In genomic region chr22:26442086-26442756, GRCh38 we compare ENCODE assay signal across 17 cellular contexts.
"Had no signal": no experiment of that assay in that cellular context is flagged by ENCODE, and none has a peak within 500 bp of the region (broad histone marks: within the 10 kb centered on the region; RNA-seq: fewer than 3 reads in every experiment).

No MANE protein-coding gene starts in this region.

- ATAC-seq: left colon, lower lobe of right lung, right lobe of liver, T-helper 17 cell had no signal

- H3K4me1 ChIP-seq: lower lobe of right lung, neural progenitor cell, right lobe of liver, tibial artery, uterus had no signal

- H3K27ac ChIP-seq: brain microvascular endothelial cell, lower lobe of right lung, neural progenitor cell, right lobe of liver, tibial artery, uterus had no signal

- H3K9me3 Mint-ChIP-seq: activated B cell treated with CpG ODN at 0.5 μM for 24 hours, neural progenitor cell had no signal

- DNase-seq: activated B cell treated with CpG ODN at 0.5 μM for 24 hours; activated CD4-positive, alpha-beta T cell treated with anti-CD3 and anti-CD28 coated beads, Interleukin-2, amount 50 U/mL, for 1 hour; activated naive CD4-positive, alpha-beta T cell treated with Interleukin-2 at 50 U/mL for 16 hours; activated T-cell treated with anti-CD3 and anti-CD28 coated beads for 4 hours; anterior cingulate cortex; brain microvascular endothelial cell; cerebellar nuclear complex; effector CD8-positive, alpha-beta T cell; foreskin melanocyte; lower lobe of right lung; right lobe of liver; T-helper 17 cell; uterus had no signal

- H3K9me3 ChIP-seq: lower lobe of right lung, right lobe of liver, tibial artery, uterus had no signal

- H3K27me3 Mint-ChIP-seq: activated B cell treated with CpG ODN at 0.5 μM for 24 hours, T-helper 17 cell had no signal

- H3K4me3 Mint-ChIP-seq: activated B cell treated with CpG ODN at 0.5 μM for 24 hours, neural progenitor cell, T-helper 17 cell had no signal

- H3K27ac Mint-ChIP-seq: activated B cell treated with CpG ODN at 0.5 μM for 24 hours, neural progenitor cell, T-helper 17 cell had no signal

- H3K27me3 ChIP-seq: brain microvascular endothelial cell, neural progenitor cell, right lobe of liver, uterus had no signal

- H3K36me3 ChIP-seq: brain microvascular endothelial cell, lower lobe of right lung, neural progenitor cell, right lobe of liver, tibial artery, uterus had no signal

- H3K4me3 ChIP-seq: lower lobe of right lung, neural progenitor cell, right lobe of liver, smooth muscle cell, tibial artery, uterus had no signal
